In the genomic region with DNA sequence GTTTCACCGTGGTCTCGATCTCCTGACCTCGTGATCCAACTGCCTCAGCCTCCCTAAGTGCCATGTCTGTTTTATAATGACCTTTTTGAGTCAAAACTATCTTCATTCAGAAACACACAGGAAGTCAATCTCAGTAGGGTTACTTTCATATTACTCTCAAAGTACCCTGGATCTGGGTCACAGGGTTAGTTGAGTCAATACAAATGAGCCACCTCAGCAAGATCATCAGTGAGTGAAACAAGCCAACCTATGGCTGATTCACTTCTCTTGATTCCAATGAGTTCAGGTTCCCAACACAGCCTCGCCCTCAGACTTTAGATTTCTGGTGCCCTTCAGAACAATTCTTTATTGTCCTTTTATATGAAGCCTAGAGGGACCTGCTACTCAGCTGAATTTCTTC, we compare ENCODE assay signal across 10 cellular contexts.
"Had no signal": no experiment of that assay in that cellular context is flagged by ENCODE, and none has a peak within 500 bp of the region (broad histone marks: within the 10 kb centered on the region; RNA-seq: fewer than 3 reads in every experiment).

No MANE protein-coding gene starts in this region.

- H3K4me1 Mint-ChIP-seq: IgD-negative memory B cell had no signal

- H3K4me3 ChIP-seq: GM23248, HAP-1 had no signal

- H3K27ac Mint-ChIP-seq: HFFc6, IgD-negative memory B cell had no signal

- H3K9ac ChIP-seq: GM23248 had no signal

- H3K4me3 Mint-ChIP-seq: HFFc6, IgD-negative memory B cell had no signal

- H3K27ac ChIP-seq: GM23248, HL-60 had no signal

- ATAC-seq: HCT116, HepG2 had no signal

- DNase-seq: GM23248, GOT3, H7, HFFc6, KBM-7 had no signal

- H3K36me3 ChIP-seq: HAP-1 had no signal

- H2AFZ ChIP-seq: GM23248 had no signal

- H3K9me3 ChIP-seq: HAP-1 had no signal
